8 cellular contexts compared by ENCODE assay signal in the genomic region with DNA sequence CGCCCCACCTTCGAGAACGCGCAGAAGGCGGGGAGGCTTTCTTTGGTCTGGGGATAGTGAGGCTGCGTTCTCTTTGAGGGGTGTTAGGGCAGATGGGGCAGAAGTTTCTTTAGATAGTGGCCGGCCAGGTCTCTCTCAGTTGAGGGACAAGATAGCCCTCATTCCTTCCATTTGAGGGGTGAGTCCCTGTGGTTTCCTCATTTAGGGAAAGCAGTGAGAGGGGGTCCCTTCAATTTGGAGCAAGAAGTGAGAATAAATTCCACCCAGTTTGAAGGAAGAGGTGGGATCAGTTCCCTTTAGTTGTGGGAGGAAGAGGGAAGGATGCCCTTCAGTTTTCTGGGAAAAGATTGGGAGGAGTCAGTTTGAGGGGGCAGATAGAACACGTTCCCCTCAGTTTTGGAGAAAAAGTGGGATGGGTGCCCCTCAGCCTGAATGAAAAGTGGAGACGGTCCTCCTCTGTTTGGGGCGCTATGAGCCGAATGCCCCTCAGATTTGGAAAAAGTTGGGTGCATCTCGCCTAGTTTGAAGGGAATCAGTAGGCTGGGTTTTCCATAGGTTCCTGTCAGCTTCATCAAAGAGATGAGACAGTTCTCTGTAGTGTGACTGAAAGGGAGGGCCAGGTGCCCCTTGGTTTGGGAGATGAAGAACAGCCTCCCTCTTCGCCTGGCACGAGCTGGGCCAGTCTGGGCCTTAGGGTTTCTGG. TPM values are rescaled to one million over a fixed set of nuclear protein-coding genes. Genes with fewer than 3 reads are reported as not detected.
DNase-seq lines count a peak whose midpoint lies in the region; ATAC-seq and TF ChIP-seq lines count a peak whose summit lies in the region.

No MANE protein-coding gene starts in this region.

- H3K9ac ChIP-seq in HUES48 (ENCODE audit: low read depth, low read length) = no peak overlapping the region

- H3K36me3 ChIP-seq in HUES48 (ENCODE audit: control insufficient read depth, insufficient read depth, low read length) = 0 out of 2 replicates have a peak, but pooled peaks cover 2% of the 10 kb centered on the region
- no peaks in the 10 kb centered on the region for H3K36me3 ChIP-seq in brain microvascular endothelial cell (replicated peaks)
- H3K36me3 ChIP-seq in mucosa of descending colon (ENCODE audit: low read depth) = no peaks in the 10 kb centered on the region

- no peaks in the 10 kb centered on the region for H3K9me3 ChIP-seq in HUES48 (ENCODE audit: control insufficient read depth, insufficient read depth, low read length)
- H3K9me3 ChIP-seq in mucosa of descending colon = no peaks in the 10 kb centered on the region

- H3K4me1 ChIP-seq in HUES48 (ENCODE audit: control insufficient read depth, insufficient read depth, low read length) (peaks cover 25% of the 10 kb centered on the region), mucosa of descending colon (ENCODE audit: low read depth) (peaks cover 45% of the 10 kb centered on the region)

- POLR2A ChIA-PET in AG04449 (lab: Yijun Ruan, JAX) = interaction anchor here (0.8 to 2.6 kb wide), 7 partner anchors 9 to 169 kb away, joined by 3 to 12 read pairs (median 5); a partner anchor contains a TSS

- in situ Hi-C loops in brain microvascular endothelial cell (cut with HindIII; ENCODE audit: low pct_ligation_motif_present, low sequenced_read_pairs) = no loop called here

- H3K27me3 ChIP-seq in HUES48 (ENCODE audit: control insufficient read depth, insufficient read depth, low read length) (peaks cover 26% of the 10 kb centered on the region), brain microvascular endothelial cell (replicated peaks) (no peaks in the 10 kb centered on the region)

- ATAC-seq in mucosa of descending colon = no peak
- no peak for ATAC-seq in GM21825 (IDR thresholded peaks at IDR 0.05; ENCODE audit: unreplicated experiment)

- intact Hi-C loops in mucosa of descending colon (cut with DNase I, micrococcal nuclease) = loop anchor here in 1 of 2 donors (5.0 kb wide), 1 partner anchor 229 kb away; no protein-coding TSS in a partner anchor

- TF ChIP-seq CTCF in AG04449 (IDR thresholded peaks at IDR 0.05; ENCODE audit: insufficient read depth, low read length, missing control alignments) (no peak), brain microvascular endothelial cell (IDR thresholded peaks at IDR 0.05; ENCODE audit: low read depth, low read length, missing control alignments) (no peak), mucosa of descending colon (IDR thresholded peaks at IDR 0.05) (no peak)

- peak overlapping the region; percentile 66 for H3K4me3 ChIP-seq in AG04449 (ENCODE audit: low read depth, low read length)
- H3K4me3 ChIP-seq in HUES48 (ENCODE audit: low read depth, low read length) = peak overlapping the region; percentile 73
- peak overlapping the region; percentile 60 for H3K4me3 ChIP-seq in brain microvascular endothelial cell (ENCODE audit: low read depth, low read length)
- H3K4me3 ChIP-seq in mucosa of descending colon = peak overlapping the region; percentile 72

- CTCF ChIA-PET in AG04449 (lab: Yijun Ruan, JAX) = interaction anchor here (0.8 to 6.1 kb wide), 11 partner anchors 9 to 353 kb away, joined by 3 to 48 read pairs (median 3); a partner anchor contains a TSS

- DNase-seq in AG04449 (ENCODE audit: low read depth, low spot score) (no peak), brain microvascular endothelial cell (no peak), mucosa of descending colon (no peak), NK-92 (lab: John Stamatoyannopoulos, UW; ENCODE audit: unreplicated experiment) (no peak), AML-193 (lab: John Stamatoyannopoulos, UW) (no peak), occipital lobe (lab: John Stamatoyannopoulos, UW) (no peak)

- no peak overlapping the region for H3K27ac ChIP-seq in HUES48 (ENCODE audit: low read depth, low read length)
- H3K27ac ChIP-seq in brain microvascular endothelial cell = no peak overlapping the region

RNA-seq across cellular contexts. Expression of a gene that starts 0.6 kb away (rescaled TPM):
- total RNA-seq in mucosa of descending colon = 10 to 100 TPM; 30.7 to 36.5 (median 34.1) TPM
- 2.5 TPM for total RNA-seq in occipital lobe

RNA-seq across cellular contexts. Expression of a gene that starts 0.9 kb away (rescaled TPM):
- total RNA-seq in mucosa of descending colon = 1 to 10 TPM; 1.7 to 2.6 (median 1.9) TPM
- 1.2 TPM for total RNA-seq in occipital lobe

RNA-seq across cellular contexts. Expression of a gene that starts 20.9 kb away (rescaled TPM):
- total RNA-seq in mucosa of descending colon = 10 to 100 TPM; 30.8 to 39.6 (median 36.1) TPM
- 14.7 TPM for total RNA-seq in occipital lobe

RNA-seq across cellular contexts. Expression of a gene that starts 31.5 kb away (rescaled TPM):
- total RNA-seq in mucosa of descending colon = 10 to 100 TPM in 2 of 3 donors, 1 to 10 TPM in 1; 8.0 to 15.4 (median 10.5) TPM
- total RNA-seq in occipital lobe = 2.3 TPM

RNA-seq across cellular contexts. Expression of a gene that starts 48.9 kb away (rescaled TPM):
- total RNA-seq in mucosa of descending colon (10 to 100 TPM; 25.4 to 68.0 (median 42.1) TPM), occipital lobe (0.16 TPM)
